Comparison of ENCODE assay signal across 21 cellular contexts in the genomic region with DNA sequence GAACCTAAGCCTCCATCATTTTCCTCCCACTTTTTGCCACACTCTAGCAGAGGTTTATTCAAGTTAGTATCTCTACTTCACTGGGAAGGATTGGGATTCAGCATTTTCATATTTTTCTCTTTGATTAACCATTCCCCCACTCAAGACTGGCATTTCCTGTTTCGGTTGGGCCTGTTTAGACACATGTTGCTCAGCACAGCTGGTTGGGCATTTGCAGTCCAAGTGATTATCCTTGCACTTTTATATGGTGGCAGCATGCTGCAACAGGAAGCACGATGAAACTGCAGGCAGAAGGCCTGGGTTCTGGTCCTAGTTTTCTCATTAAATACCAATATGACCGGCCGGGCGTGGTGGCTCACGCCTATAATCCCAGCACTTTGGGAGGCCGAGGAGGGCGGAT.
DNase-seq lines count a peak whose midpoint lies in the region; ATAC-seq, FAIRE-seq and TF ChIP-seq lines count a peak whose summit lies in the region.
"Had no signal": no experiment of that assay in that cellular context is flagged by ENCODE, and none has a peak within 500 bp of the region (broad histone marks: within the 10 kb centered on the region; RNA-seq: fewer than 3 reads in every experiment).

No MANE protein-coding gene starts in this region.

- no peak overlapping the region for H3K9ac ChIP-seq in mammary epithelial cell (ENCODE audit: insufficient read depth, low read length)

- H3K9me3 Mint-ChIP-seq in MCF 10A (ENCODE audit: unreplicated experiment), result no peaks in the 10 kb centered on the region
- H3K9me3 Mint-ChIP-seq: CD14-positive monocyte; CD8-positive, alpha-beta T cell; IgD-negative memory B cell had no signal

- no peaks in the 10 kb centered on the region for H3K27me3 Mint-ChIP-seq in MCF 10A (ENCODE audit: insufficient read depth, unreplicated experiment)
- peaks cover 14% of the 10 kb centered on the region for H3K27me3 Mint-ChIP-seq in T-helper 17 cell

- H3K27ac Mint-ChIP-seq in MCF 10A (ENCODE audit: low read depth, unreplicated experiment), result no peak overlapping the region
- H3K27ac Mint-ChIP-seq in T-helper 17 cell, result no peak overlapping the region
- H3K27ac Mint-ChIP-seq: CD14-positive monocyte; CD8-positive, alpha-beta T cell; IgD-negative memory B cell had no signal

- H3K4me1 ChIP-seq in mammary epithelial cell (ENCODE audit: insufficient read depth, low read length) (no peaks in the 10 kb centered on the region), OCI-LY7 (ENCODE audit: insufficient read depth, low read length, poor library complexity, severe bottlenecking) (peaks cover 40% of the 10 kb centered on the region), foreskin keratinocyte (no peaks in the 10 kb centered on the region), pancreas (no peaks in the 10 kb centered on the region)
- H3K4me1 ChIP-seq: BE2C had no signal

- H3K36me3 Mint-ChIP-seq in MCF 10A (ENCODE audit: insufficient read depth, unreplicated experiment), result no peaks in the 10 kb centered on the region
- no peaks in the 10 kb centered on the region for H3K36me3 Mint-ChIP-seq in T-helper 17 cell (ENCODE audit: low read depth)
- H3K36me3 Mint-ChIP-seq: CD14-positive monocyte; CD8-positive, alpha-beta T cell; IgD-negative memory B cell had no signal

- no peak overlapping the region for H3K4me3 ChIP-seq in mammary epithelial cell (replicated peaks in 1 of 3; ENCODE audit: insufficient read depth in 1 of 3, low read depth in 2 of 3, low read length in 3 of 3)
- no peak overlapping the region for H3K4me3 ChIP-seq in OCI-LY7 (ENCODE audit: low read depth, low read length, poor library complexity, severe bottlenecking)
- no peak overlapping the region for H3K4me3 ChIP-seq in pancreas

- no peak for FAIRE-seq in pancreas (lab: Jason Lieb, UNC)
- FAIRE-seq: D721Med, H54 had no signal

- WGBS in mammary epithelial cell (ENCODE audit: low coverage, missing lambda C conversion rate), result 82% methylated on average over 8 of the region's 8 CpGs
- 87 to 88% methylated on average over 8 of the region's 8 CpGs for WGBS in pancreas, 2 donors

- H3K36me3 ChIP-seq in mammary epithelial cell (ENCODE audit: insufficient read depth, low read length) (no peaks in the 10 kb centered on the region), OCI-LY7 (ENCODE audit: insufficient read depth, low read length) (peaks cover 12% of the 10 kb centered on the region), pancreas (no peaks in the 10 kb centered on the region)
- H3K36me3 ChIP-seq: BE2C had no signal

- H4K20me1 ChIP-seq in mammary epithelial cell (ENCODE audit: insufficient read depth, low read length) (no peaks in the 10 kb centered on the region), OCI-LY7 (ENCODE audit: insufficient read depth, low read length) (no peaks in the 10 kb centered on the region)

- TF ChIP-seq CTCF in mammary epithelial cell (conservative IDR thresholded peaks at IDR 0.05 in 1 of 2, IDR thresholded peaks at IDR 0.05 in 1 of 2; ENCODE audit: extremely low read depth in 1 of 2, insufficient read depth in 1 of 2, low read depth in 1 of 2, low read length in 2 of 2) (no peak), MCF 10A (IDR thresholded peaks at IDR 0.05; ENCODE audit: unreplicated experiment) (no peak), OCI-LY7 (conservative IDR thresholded peaks at IDR 0.05; ENCODE audit: low read length) (no peak), foreskin keratinocyte (conservative IDR thresholded peaks at IDR 0.05) (peak; percentile 14), pancreas (IDR thresholded peaks at IDR 0.05) (no peak)

- no peak overlapping the region for H3K4me2 ChIP-seq in mammary epithelial cell (ENCODE audit: insufficient read depth, low read depth, low read length)
- H3K4me2 ChIP-seq in OCI-LY7 (ENCODE audit: low read length), result 0 out of 2 replicates have a peak overlapping the region, but pooled peaks have one; percentile 3

- intact Hi-C loops in mammary epithelial cell (cut with micrococcal nuclease), result no loop called here
- intact Hi-C loops in MCF 10A (cut with micrococcal nuclease), result no loop called here
- intact Hi-C loops in OCI-LY7 (cut with micrococcal nuclease; ENCODE audit: unreplicated experiment), result loop anchor here (10.0 kb wide), 1 partner anchor 629 kb away; no protein-coding TSS in a partner anchor
- intact Hi-C loops in pancreas (cut with DNase I), result loop anchor here in 1 of 3 donors (10.0 kb wide), 1 partner anchor 309 kb away; no protein-coding TSS in a partner anchor

- H3K27ac ChIP-seq in mammary epithelial cell (ENCODE audit: insufficient read depth, low read depth, low read length) (no peak overlapping the region), OCI-LY7 (ENCODE audit: low read depth, low read length, poor library complexity, severe bottlenecking) (peak overlapping the region; percentile 51), foreskin keratinocyte (peak overlapping the region; percentile 36), pancreas (no peak overlapping the region)
- H3K27ac ChIP-seq: 22Rv1 had no signal

- H3K9me3 ChIP-seq in mammary epithelial cell (replicated peaks; ENCODE audit: insufficient read depth, low read length), result no peaks in the 10 kb centered on the region
- peaks cover 16% of the 10 kb centered on the region; the same call in 1 of the 2 replicates for H3K9me3 ChIP-seq in OCI-LY7 (ENCODE audit: low read length)
- H3K9me3 ChIP-seq in pancreas, result no peaks in the 10 kb centered on the region
- H3K9me3 ChIP-seq in T-helper 17 cell (ENCODE audit: control insufficient read depth, low read length, poor library complexity, severe bottlenecking), result no peaks in the 10 kb centered on the region
- H3K9me3 ChIP-seq: BE2C had no signal

- no peaks in the 10 kb centered on the region for H3K4me1 Mint-ChIP-seq in MCF 10A (ENCODE audit: insufficient read depth, unreplicated experiment)
- H3K4me1 Mint-ChIP-seq in T-helper 17 cell, result peaks cover 7% of the 10 kb centered on the region
- H3K4me1 Mint-ChIP-seq: CD14-positive monocyte had no signal

- H3K9me2 ChIP-seq in OCI-LY7 (ENCODE audit: insufficient read depth, low read length), result no peaks in the 10 kb centered on the region

- dilution Hi-C loops in mammary epithelial cell (cut with HindIII; ENCODE audit: low sequenced_read_pairs), result no loop called here

- BruUV-seq in mammary epithelial cell (replicated peaks; lab: Mats Ljungman, UMichigan) (no TSS peak), MCF 10A (replicated peaks; lab: Mats Ljungman, UMichigan) (no TSS peak), OCI-LY7 (replicated peaks; lab: Mats Ljungman, UMichigan) (no TSS peak)

- H3K4me3 Mint-ChIP-seq in MCF 10A (ENCODE audit: unreplicated experiment), result no peak overlapping the region
- no peak overlapping the region for H3K4me3 Mint-ChIP-seq in T-helper 17 cell
- H3K4me3 Mint-ChIP-seq: CD14-positive monocyte; CD8-positive, alpha-beta T cell; IgD-negative memory B cell had no signal

- DNase-seq in mammary epithelial cell (peak; percentile 5), MCF 10A (ENCODE audit: unreplicated experiment) (no peak), OCI-LY7 (ENCODE audit: low spot score) (peak; percentile 57), foreskin keratinocyte (peak; percentile 39 to 64), pancreas (no peak), A172 (ENCODE audit: low spot score) (no peak), T-helper 17 cell (no peak), HuH-7 (ENCODE audit: low spot score) (no peak)
- DNase-seq: ACHN; BE2C; CD8-positive, alpha-beta T cell; COR-L47; DMS153; DMS79 treated with DMSO at 0.1 percent for 48 hours; KG1 had no signal

- in situ Hi-C loops in mammary epithelial cell (cut with MboI; ENCODE audit: low sequenced_read_pairs in 2 of 2), result loop anchor here (10.0 to 25.0 kb wide), 5 partner anchors 299 to 877 kb away; no protein-coding TSS in a partner anchor

- H2AFZ ChIP-seq in mammary epithelial cell (ENCODE audit: low read depth, low read length) (peak overlapping the region; percentile 12), OCI-LY7 (ENCODE audit: low read length) (peak overlapping the region; percentile 87)

- POLR2A ChIA-PET in MCF 10A (lab: Yijun Ruan, JAX) (no interaction called here), OCI-LY7 (lab: Charles Lee) (no interaction called here)

- peak; percentile 42 for ATAC-seq in foreskin keratinocyte
- no peak for ATAC-seq in pancreas
- ATAC-seq in T-helper 17 cell, result no peak
- ATAC-seq: CD8-positive, alpha-beta T cell; HCT116 had no signal

- no peaks in the 10 kb centered on the region for H3K27me3 ChIP-seq in mammary epithelial cell (ENCODE audit: insufficient read depth, low read length)
- no peaks in the 10 kb centered on the region for H3K27me3 ChIP-seq in foreskin keratinocyte
- H3K27me3 ChIP-seq in pancreas, result no peaks in the 10 kb centered on the region
- H3K27me3 ChIP-seq: BE2C had no signal

- CTCF ChIA-PET in mammary epithelial cell (lab: Charles Lee; ENCODE audit: low non-redundant PET), result no interaction called here
- CTCF ChIA-PET in MCF 10A (lab: Yijun Ruan, JAX), result interaction anchor here (4.2 kb wide), 1 partner anchor 301 kb away, joined by 47 read pairs; no protein-coding TSS in a partner anchor
- CTCF ChIA-PET in OCI-LY7 (lab: Charles Lee; ENCODE audit: unreplicated experiment), result no interaction called here

- no peaks in the 10 kb centered on the region for H3K79me2 ChIP-seq in mammary epithelial cell (ENCODE audit: insufficient read depth, low read length)
- H3K79me2 ChIP-seq in OCI-LY7 (ENCODE audit: insufficient read depth, low read depth, low read length), result no peaks in the 10 kb centered on the region

Comparison
In these comparisons a context has a peak if more than half of its experiments do, and no peak if none do; other contexts are left out.
1. DNase-seq: peak in mammary epithelial cell (single experiment), OCI-LY7 (single experiment) and foreskin keratinocyte (2 of 2); none in MCF 10A (single experiment), pancreas (0 of 6), A172 (single experiment), T-helper 17 cell (0 of 3) and HuH-7 (single experiment).
2. H3K27ac ChIP-seq: peak in OCI-LY7 (single experiment) and foreskin keratinocyte (single experiment); none in mammary epithelial cell (single experiment) and pancreas (0 of 4).